In the genomic region with DNA sequence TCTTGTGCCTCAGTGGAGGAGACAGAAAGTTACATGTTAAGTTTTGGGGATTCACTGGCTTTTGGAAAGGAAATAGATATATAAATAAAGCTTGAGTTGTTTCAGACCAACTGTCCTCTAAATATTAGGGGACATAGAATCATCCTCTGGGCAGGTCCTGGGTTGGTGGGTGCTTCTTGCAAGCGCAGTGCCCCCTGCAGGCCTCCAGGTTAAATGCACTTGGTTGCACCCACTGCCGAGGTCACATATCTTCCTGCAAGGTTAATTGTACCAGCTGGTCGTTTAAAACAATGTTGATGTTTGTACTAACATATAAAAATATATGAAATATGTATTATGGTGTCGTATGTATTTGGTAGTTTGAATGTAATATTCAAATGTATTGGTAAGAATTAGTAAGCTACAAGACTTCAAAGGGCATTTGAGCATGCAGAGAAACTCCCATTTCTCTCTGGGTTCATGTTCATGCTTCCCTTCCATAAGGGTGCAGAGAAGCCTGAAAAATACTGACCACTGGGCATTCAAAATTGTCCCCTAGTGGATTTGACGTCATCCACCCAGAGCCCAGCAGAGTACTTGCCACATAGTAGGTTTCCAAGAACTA, we compare ENCODE assay signal across 7 cellular contexts.
DNase-seq lines count a peak whose midpoint lies in the region; ATAC-seq and TF ChIP-seq lines count a peak whose summit lies in the region.

No MANE protein-coding gene starts in this region.

- H3K4me1 ChIP-seq in HCT116 (ENCODE audit: control insufficient read depth in 1 of 2, insufficient read depth in 2 of 2, low read length in 2 of 2) (peaks cover 0 to under 1% of the 10 kb centered on the region in 2 experiments; a peak in 1 of 4 replicates), esophagus squamous epithelium (peaks cover 5 to 19% (median 6%) of the 10 kb centered on the region in 3 donors), osteoblast (ENCODE audit: insufficient read depth, low read length) (peaks cover 8% of the 10 kb centered on the region)

- WGBS in esophagus squamous epithelium, 2 donors: 45 to 61% methylated on average over 5 of the region's 5 CpGs

- H3K27ac ChIP-seq in HCT116 (ENCODE audit: low read depth, low read length) (no peak overlapping the region), esophagus squamous epithelium (no peak overlapping the region), osteoblast (ENCODE audit: low read depth, low read length) (no peak overlapping the region)

- H3K79me2 ChIP-seq in HCT116 (ENCODE audit: insufficient read depth, low read length) (no peaks in the 10 kb centered on the region), osteoblast (ENCODE audit: insufficient read depth, low read length) (peaks cover 68% of the 10 kb centered on the region)

- ATAC-seq in HCT116 (peak; percentile 78), HG03095 (IDR thresholded peaks at IDR 0.05; ENCODE audit: unreplicated experiment) (no peak)

- CTCF ChIA-PET in HCT116 (lab: Charles Lee): interaction anchor here (0.7 to 1.4 kb wide), 5 partner anchors 8 to 226 kb away, joined by 3 read pairs; no protein-coding TSS in a partner anchor

- intact Hi-C loops in HCT116 (cut with micrococcal nuclease): loop anchor here (1.0 to 5.0 kb wide), 2 partner anchors 156 to 226 kb away; no protein-coding TSS in a partner anchor
- intact Hi-C loops in esophagus squamous epithelium (cut with DNase I): no loop called here

- BruUV-seq in HCT116 (replicated peaks; lab: Mats Ljungman, UMichigan): no TSS peak

- H3K9me3 ChIP-seq in HCT116 (ENCODE audit: control insufficient read depth in 1 of 2, insufficient read depth in 1 of 2, low read depth in 1 of 2, low read length in 2 of 2) (no peaks in the 10 kb centered on the region), esophagus squamous epithelium (no peaks in the 10 kb centered on the region), osteoblast (ENCODE audit: low read depth, low read length) (no peaks in the 10 kb centered on the region)

- H3K4me3 ChIP-seq in HCT116 (replicated peaks in 1 of 2; ENCODE audit: low read depth in 1 of 2, low read length in 2 of 2) (no peak overlapping the region), esophagus squamous epithelium (no peak overlapping the region), osteoblast (ENCODE audit: insufficient read depth, low read length) (no peak overlapping the region)

- H3K36me3 ChIP-seq in HCT116 (ENCODE audit: control insufficient read depth in 1 of 2, insufficient read depth in 2 of 2, low read length in 2 of 2) (no peaks in the 10 kb centered on the region), esophagus squamous epithelium (no peaks in the 10 kb centered on the region), osteoblast (ENCODE audit: insufficient read depth, low read length) (peaks cover 6% of the 10 kb centered on the region)

- peak; percentile 54 for TF ChIP-seq RAD21 in HCT116 (IDR thresholded peaks at IDR 0.05; ENCODE audit: low read depth)

- H3K9ac ChIP-seq in HCT116 (ENCODE audit: low read length): no peak overlapping the region

- no peak for TF ChIP-seq POLR2A in HCT116 (IDR thresholded peaks at IDR 0.05; ENCODE audit: borderline replicate concordance, extremely low read depth, insufficient read depth, insufficient read length)
- TF ChIP-seq POLR2A in esophagus squamous epithelium (IDR thresholded peaks at IDR 0.05): no peak

- TF ChIP-seq CTCF in HCT116 (IDR thresholded peaks at IDR 0.05 in 2 of 3, conservative IDR thresholded peaks at IDR 0.05 in 1 of 3; ENCODE audit: borderline replicate concordance in 1 of 3, insufficient read depth in 1 of 3, low read depth in 2 of 3, low read length in 2 of 3) (peak; percentile 34 to 86 (median 85); a peak in 5 of 6 replicates), esophagus squamous epithelium (IDR thresholded peaks at IDR 0.05) (peak in 5 of 6 experiments; percentile 45 to 67 (median 62)), osteoblast (IDR thresholded peaks at IDR 0.05; ENCODE audit: extremely low read depth, low read depth, low read length) (peak; percentile 90)

- DNase-seq in Daoy (ENCODE audit: low read depth): peak; percentile 65
- DNase-seq in HCT116 (ENCODE audit: low read depth, low spot score): peak; percentile 22
- peak; percentile 22 for DNase-seq in RKO (ENCODE audit: low spot score)
- no peak for DNase-seq in esophagus squamous epithelium (lab: John Stamatoyannopoulos, UW)
- DNase-seq in osteoblast (ENCODE audit: insufficient read length, low spot score, missing footprints): peak; percentile 87
- DNase-seq in central memory CD4-positive, alpha-beta T cell: no peak

- H3K4me2 ChIP-seq in HCT116 (ENCODE audit: low read length): no peak overlapping the region
- H3K4me2 ChIP-seq in osteoblast (ENCODE audit: insufficient read depth, low read length): no peak overlapping the region

- H2AFZ ChIP-seq in HCT116 (ENCODE audit: low read depth, low read length, poor library complexity, severe bottlenecking) (no peak overlapping the region), osteoblast (ENCODE audit: low read length) (no peak overlapping the region)

- RAD21 ChIA-PET in HCT116 (lab: Charles Lee; ENCODE audit: low non-redundant PET in 1 of 2, low total read pairs in 2 of 2, uncharacterized antibody in 2 of 2, unreplicated experiment in 2 of 2): interaction anchor here in 1 of 2 experiments (0.6 kb wide), 1 partner anchor 135 kb away, joined by 6 read pairs; no protein-coding TSS in a partner anchor

- H3K9me2 ChIP-seq in HCT116 (ENCODE audit: insufficient read depth): no peaks in the 10 kb centered on the region

- H3K27me3 ChIP-seq in HCT116 (ENCODE audit: insufficient read depth, low read length) (no peaks in the 10 kb centered on the region), esophagus squamous epithelium (no peaks in the 10 kb centered on the region), osteoblast (ENCODE audit: insufficient read depth, low read length) (no peaks in the 10 kb centered on the region)

- H4K20me1 ChIP-seq in HCT116 (ENCODE audit: insufficient read depth) (no peaks in the 10 kb centered on the region), osteoblast (ENCODE audit: insufficient read depth, low read length) (peaks cover 23% of the 10 kb centered on the region)

- POLR2A ChIA-PET in HCT116 (lab: Charles Lee): no interaction called here

TF ChIP-seq in HCT116, 20 proteins besides CTCF, POLR2A, EP300 and RAD21:
- TF ChIP-seq CEBPB (IDR thresholded peaks at IDR 0.05; ENCODE audit: low read depth): no peak
- no peak for TF ChIP-seq EZH2 (IDR thresholded peaks at IDR 0.05)
- no peak for TF ChIP-seq ATF3 (IDR thresholded peaks at IDR 0.05)
- no peak for TF ChIP-seq CBX3 (IDR thresholded peaks at IDR 0.05; ENCODE audit: low read depth)

Comparison
In these comparisons a context has a peak if more than half of its experiments do, and no peak if none do; other contexts are left out.
1. DNase-seq: peak in Daoy (single experiment), HCT116 (single experiment), RKO (single experiment) and osteoblast (single experiment); none in esophagus squamous epithelium (single experiment) and central memory CD4-positive, alpha-beta T cell (single experiment).
2. Peak in every context shown above with its lines, with median percentiles within 50 percentile points of each other: CTCF ChIP-seq.